ENCODE assay signal across 1 cellular context in genomic region chr16:11309895-11310633, GRCh38.
A peak's percentile ranks its signal among the peaks of the same experiment; 100 is the strongest.
TF ChIP-seq lines count a peak whose summit lies in the region.

No MANE protein-coding gene starts in this region.

TF ChIP-seq in HepG2, 621 proteins besides CTCF, POLR2A, EP300 and RAD21 (continued from another document and continues in another):
- no peak for TF ChIP-seq NFAT5 (CRISPR knock-in tag; IDR thresholded peaks at IDR 0.05)
- no peak for TF ChIP-seq ELF4 (CRISPR knock-in tag; IDR thresholded peaks at IDR 0.05; ENCODE audit: borderline replicate concordance)
- TF ChIP-seq SMAD3 (CRISPR knock-in tag; IDR thresholded peaks at IDR 0.05), result no peak
- TF ChIP-seq ZC3H4 (CRISPR knock-in tag; IDR thresholded peaks at IDR 0.05; ENCODE audit: borderline replicate concordance), result no peak
- peak; percentile 53; the same call in 1 of the 2 replicates for TF ChIP-seq MAZ (IDR thresholded peaks at IDR 0.05; ENCODE audit: borderline replicate concordance, low read depth, low read length)
- no peak for TF ChIP-seq MAZ (CRISPR knock-in tag; IDR thresholded peaks at IDR 0.05; ENCODE audit: low read depth)
- peak; percentile 41; the same call in 1 of the 2 replicates for TF ChIP-seq IRF1 (CRISPR knock-in tag; IDR thresholded peaks at IDR 0.05; ENCODE audit: low read depth)
- TF ChIP-seq ATRX (CRISPR knock-in tag; IDR thresholded peaks at IDR 0.05; ENCODE audit: borderline replicate concordance), result no peak
- peak; percentile 95; the same call in 1 of the 2 replicates for TF ChIP-seq CC2D1A (CRISPR knock-in tag; IDR thresholded peaks at IDR 0.05)
- TF ChIP-seq ZNF343 (CRISPR knock-in tag; IDR thresholded peaks at IDR 0.05), result no peak
- TF ChIP-seq ZNF580 (CRISPR knock-in tag; IDR thresholded peaks at IDR 0.05; ENCODE audit: borderline replicate concordance, low read depth), result no peak; the same call in 1 of the 2 replicates
- peak; percentile 99 for TF ChIP-seq MED1 (CRISPR knock-in tag; IDR thresholded peaks at IDR 0.05)
- no peak for TF ChIP-seq ZNF30 (CRISPR knock-in tag; IDR thresholded peaks at IDR 0.05)
- TF ChIP-seq ZBTB37 (CRISPR knock-in tag; IDR thresholded peaks at IDR 0.05), result no peak
- no peak for TF ChIP-seq EED (CRISPR knock-in tag; IDR thresholded peaks at IDR 0.05)
- TF ChIP-seq RBAK (CRISPR knock-in tag; IDR thresholded peaks at IDR 0.05), result no peak
- TF ChIP-seq YEATS4 (CRISPR knock-in tag; IDR thresholded peaks at IDR 0.05; ENCODE audit: borderline replicate concordance), result no peak
- no peak for TF ChIP-seq ZNF737 (CRISPR knock-in tag; IDR thresholded peaks at IDR 0.05; ENCODE audit: borderline replicate concordance)
- no peak for TF ChIP-seq PCBP1 (IDR thresholded peaks at IDR 0.05; ENCODE audit: borderline replicate concordance, low read depth, low read length)
- TF ChIP-seq U2AF1 (optimal IDR thresholded peaks at IDR 0.05; ENCODE audit: low read depth, low read length), result no peak
- TF ChIP-seq ZSCAN25 (CRISPR knock-in tag; IDR thresholded peaks at IDR 0.05), result peak; percentile 75
- TF ChIP-seq PHF5A (CRISPR knock-in tag; IDR thresholded peaks at IDR 0.05; ENCODE audit: low read depth, unreplicated experiment), result no peak
- no peak for TF ChIP-seq SETDB1 (CRISPR knock-in tag; IDR thresholded peaks at IDR 0.05; ENCODE audit: borderline replicate concordance)
- TF ChIP-seq ZMAT5 (CRISPR knock-in tag; IDR thresholded peaks at IDR 0.05; ENCODE audit: borderline replicate concordance, low read depth), result no peak
- TF ChIP-seq KDM1A (CRISPR knock-in tag; IDR thresholded peaks at IDR 0.05), result peak; percentile 89
- TF ChIP-seq ZBTB2 (CRISPR knock-in tag; IDR thresholded peaks at IDR 0.05; ENCODE audit: low read depth), result peak; percentile 43; the same call in 1 of the 2 replicates
- TF ChIP-seq ASH2L (IDR thresholded peaks at IDR 0.05; ENCODE audit: insufficient read length, low read depth, low read length), result peak; percentile 34
- no peak for TF ChIP-seq EZH2 (conservative IDR thresholded peaks at IDR 0.05; ENCODE audit: low read depth, low read length)
- no peak for TF ChIP-seq ZFP36 (IDR thresholded peaks at IDR 0.05; ENCODE audit: borderline replicate concordance, low read depth, low read length, partially characterized antibody)
- peak; percentile 78 for TF ChIP-seq SIX1 (CRISPR knock-in tag; IDR thresholded peaks at IDR 0.05; ENCODE audit: borderline replicate concordance)
- TF ChIP-seq ZNF614 (CRISPR knock-in tag; IDR thresholded peaks at IDR 0.05; ENCODE audit: borderline replicate concordance), result 0 out of 2 replicates have a peak, but pooled peaks have one; percentile 57
- TF ChIP-seq FOXA1 (IDR thresholded peaks at IDR 0.05), result no peak; the same call in 1 of the 2 replicates
- TF ChIP-seq FOXA1 (CRISPR knock-in tag; IDR thresholded peaks at IDR 0.05), result 0 out of 2 replicates have a peak, but pooled peaks have one; percentile 5
- peak; percentile 91 for TF ChIP-seq ZFP37 (CRISPR knock-in tag; IDR thresholded peaks at IDR 0.05; ENCODE audit: borderline replicate concordance)
- peak; percentile 77; the same call in 1 of the 2 replicates for TF ChIP-seq ZBTB7A (CRISPR knock-in tag; IDR thresholded peaks at IDR 0.05)
- no peak for TF ChIP-seq KAT2B (IDR thresholded peaks at IDR 0.05; ENCODE audit: borderline replicate concordance, low read depth, low read length)
- no peak for TF ChIP-seq TOE1 (CRISPR knock-in tag; IDR thresholded peaks at IDR 0.05)
- TF ChIP-seq ZNF292 (CRISPR knock-in tag; IDR thresholded peaks at IDR 0.05; ENCODE audit: borderline replicate concordance, low read depth), result peak; percentile 98
- no peak; the same call in 1 of the 2 replicates for TF ChIP-seq MIER2 (CRISPR knock-in tag; IDR thresholded peaks at IDR 0.05)
- TF ChIP-seq PAWR (CRISPR knock-in tag; IDR thresholded peaks at IDR 0.05; ENCODE audit: borderline replicate concordance), result no peak
- TF ChIP-seq SSRP1 (CRISPR knock-in tag; IDR thresholded peaks at IDR 0.05), result no peak
- peak; percentile 99 for TF ChIP-seq ZMYM3 (CRISPR knock-in tag; IDR thresholded peaks at IDR 0.05)
- no peak for TF ChIP-seq SMAD9 (CRISPR knock-in tag; IDR thresholded peaks at IDR 0.05)
- TF ChIP-seq TERF1 (CRISPR knock-in tag; IDR thresholded peaks at IDR 0.05), result no peak
- TF ChIP-seq ZSCAN20 (CRISPR knock-in tag; IDR thresholded peaks at IDR 0.05; ENCODE audit: borderline replicate concordance), result no peak
- no peak for TF ChIP-seq MZF1 (CRISPR knock-in tag; IDR thresholded peaks at IDR 0.05; ENCODE audit: borderline replicate concordance)
- peak; percentile 91 for TF ChIP-seq HDAC1 (CRISPR knock-in tag; IDR thresholded peaks at IDR 0.05)
- no peak for TF ChIP-seq TGIF2 (CRISPR knock-in tag; IDR thresholded peaks at IDR 0.05)
- 0 out of 2 replicates have a peak, but pooled peaks have one; percentile 35 for TF ChIP-seq ARID4A (CRISPR knock-in tag; IDR thresholded peaks at IDR 0.05; ENCODE audit: borderline replicate concordance)
- TF ChIP-seq FOXM1 (CRISPR knock-in tag; IDR thresholded peaks at IDR 0.05), result no peak
